34 cellular contexts compared by ENCODE assay signal in the genomic region with DNA sequence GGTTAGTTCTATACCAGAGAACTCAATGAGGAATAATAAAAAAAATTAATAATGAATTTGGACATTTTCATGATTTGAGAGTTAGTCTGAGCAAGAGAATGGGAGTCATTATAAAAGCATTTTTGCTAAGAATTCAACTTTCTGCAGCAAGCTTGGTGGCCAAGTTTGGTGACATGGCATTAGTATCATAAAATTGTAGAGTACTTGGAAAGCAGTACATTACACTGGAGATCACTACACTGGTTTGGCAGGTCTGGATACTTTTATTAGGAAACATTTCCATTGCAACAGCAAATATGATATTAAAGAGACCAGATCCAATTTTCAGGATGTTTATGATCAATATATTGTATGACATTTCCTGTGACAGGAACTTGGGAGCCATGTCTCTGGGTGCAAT.
"Had no signal": no experiment of that assay in that cellular context is flagged by ENCODE, and none has a peak within 500 bp of the region (broad histone marks: within the 10 kb centered on the region; RNA-seq: fewer than 3 reads in every experiment).

No MANE protein-coding gene starts in this region.

- DNase-seq: Karpas-422, Kasumi-1, KG1, MG63, MM.1S, MV-4-11, NCI-H1048, NCI-H1092, NCI-H1092 treated with DMSO at 0.1 percent for 48 hours, NCI-H1105, NCI-H1105 treated with DMSO at 0.1 percent for 48 hours, NCI-H1417, NCI-H1417 treated with DMSO at 0.1 percent for 48 hours, NCI-H1436, NCI-H1436 treated with DMSO at 0.1 percent for 48 hours, NCI-H146, NCI-H1694, NCI-H1694 treated with DMSO at 0.1 percent for 48 hours, NCI-H187 treated with DMSO at 0.1 percent for 48 hours, NCI-H1930, NCI-H2029, NCI-H2029 treated with DMSO at 0.1 percent for 48 hours, NCI-H2081, NCI-H2081 treated with DMSO at 0.1 percent for 48 hours, NCI-H2107, NCI-H2171, NCI-H2171 treated with DMSO at 0.1 percent for 48 hours, NCI-H2227 treated with DMSO at 0.1 percent for 48 hours, NCI-H226, NCI-H345, NCI-H446, NCI-H446 treated with DMSO at 0.1 percent for 48 hours, NCI-H510A had no signal

- H3K36me3 ChIP-seq: MG63 had no signal

- H3K27me3 ChIP-seq: MG63 had no signal

- H3K9ac ChIP-seq: KMS-11 had no signal

- H3K27ac ChIP-seq: KMS-11 had no signal

- H3K4me2 ChIP-seq: KMS-11 had no signal

- H3K9me3 ChIP-seq: MG63 had no signal

- H3K4me3 ChIP-seq: MG63 had no signal
